ENCODE assay signal across 8 cellular contexts in genomic region chr19:10501971-10502523, GRCh38. TPM values are rescaled to one million over a fixed set of nuclear protein-coding genes. Genes with fewer than 3 reads are reported as not detected.
DNase-seq lines count a peak whose midpoint lies in the region; ATAC-seq, FAIRE-seq and TF ChIP-seq lines count a peak whose summit lies in the region.

No MANE protein-coding gene starts in this region.

- peak overlapping the region; percentile 100 for H3K9ac ChIP-seq in astrocyte (ENCODE audit: low read length)

- H3K9me2 ChIP-seq in hepatocyte (replicated peaks; ENCODE audit: insufficient read depth): no peaks in the 10 kb centered on the region

- peaks cover 29% of the 10 kb centered on the region for H4K20me1 ChIP-seq in astrocyte (ENCODE audit: insufficient read depth, low read length)
- H4K20me1 ChIP-seq in hepatocyte (ENCODE audit: insufficient read depth, poor library complexity, severe bottlenecking): no peaks in the 10 kb centered on the region

- H3K4me3 ChIP-seq in astrocyte (ENCODE audit: insufficient read depth, low read depth, low read length) (peak overlapping the region; percentile 91), hepatocyte (peak overlapping the region; percentile 97), psoas muscle (peak overlapping the region; percentile 90)

- H3K36me3 Mint-ChIP-seq in astrocyte (ENCODE audit: low read depth, unreplicated experiment): peaks cover 18% of the 10 kb centered on the region

- H3K4me1 ChIP-seq in astrocyte (ENCODE audit: insufficient read depth, low read length) (peaks cover 7% of the 10 kb centered on the region), hepatocyte (ENCODE audit: insufficient read depth) (peaks cover 10% of the 10 kb centered on the region), psoas muscle (peaks cover 38% of the 10 kb centered on the region)

- no peak for FAIRE-seq in D721Med (lab: Jason Lieb, UNC)
- no peak for FAIRE-seq in astrocyte (lab: Jason Lieb, UNC)

- H2AFZ ChIP-seq in astrocyte (ENCODE audit: low read depth, low read length) (peak overlapping the region; percentile 92), hepatocyte (peak overlapping the region; percentile 100)

- H3K9me3 ChIP-seq in astrocyte (ENCODE audit: insufficient read depth, low read depth, low read length) (no peaks in the 10 kb centered on the region), hepatocyte (ENCODE audit: low read depth) (no peaks in the 10 kb centered on the region), psoas muscle (no peaks in the 10 kb centered on the region)

- H3K4me2 ChIP-seq in astrocyte (ENCODE audit: low read length) (peak overlapping the region; percentile 95), hepatocyte (peak overlapping the region; percentile 97)

- H3K4me3 Mint-ChIP-seq in astrocyte (ENCODE audit: unreplicated experiment): peak overlapping the region; percentile 92

- no peaks in the 10 kb centered on the region for H3K9me3 Mint-ChIP-seq in astrocyte (ENCODE audit: unreplicated experiment)

- peaks cover 6% of the 10 kb centered on the region for H3K36me3 ChIP-seq in astrocyte (ENCODE audit: insufficient read depth, low read length)
- no peaks in the 10 kb centered on the region for H3K36me3 ChIP-seq in hepatocyte (replicated peaks; ENCODE audit: insufficient read depth, low read depth)
- peaks cover 3 to 30% of the 10 kb centered on the region in 2 donors for H3K36me3 ChIP-seq in psoas muscle (ENCODE audit: insufficient read depth in 1 of 2, low read depth in 1 of 2)

- TF ChIP-seq CTCF in D721Med (IDR thresholded peaks at IDR 0.05; ENCODE audit: insufficient read depth, missing control alignments) (no peak), astrocyte (IDR thresholded peaks at IDR 0.05; ENCODE audit: insufficient read depth, low read depth, low read length) (no peak), hepatocyte (IDR thresholded peaks at IDR 0.05; ENCODE audit: poor library complexity) (no peak), psoas muscle (IDR thresholded peaks at IDR 0.05) (no peak)

- H3K27me3 ChIP-seq in astrocyte (ENCODE audit: insufficient read depth, low read length) (no peaks in the 10 kb centered on the region), hepatocyte (no peaks in the 10 kb centered on the region), psoas muscle (ENCODE audit: insufficient read depth in 3 of 3, low read length in 2 of 3) (no peaks in the 10 kb centered on the region)

- H3K27ac Mint-ChIP-seq in astrocyte (ENCODE audit: unreplicated experiment): peak overlapping the region; percentile 87

- ATAC-seq in GM19455 (IDR thresholded peaks at IDR 0.05; ENCODE audit: unreplicated experiment) (peak; percentile 30), HG03565 (IDR thresholded peaks at IDR 0.05; ENCODE audit: unreplicated experiment) (peak; percentile 9), psoas muscle (peak; percentile 72 to 81 (median 75))

- DNase-seq in D721Med (ENCODE audit: insufficient read length, low spot score): peak; percentile 55
- DNase-seq in SK-N-DZ (ENCODE audit: low spot score): peak; percentile 34
- no peak for DNase-seq in astrocyte (ENCODE audit: low read depth)
- peak; percentile 70 for DNase-seq in hepatocyte (ENCODE audit: low spot score)
- peak; percentile 83 to 94 for DNase-seq in psoas muscle
- DNase-seq in Kasumi-1 (lab: John Stamatoyannopoulos, UW): no peak

- WGBS in hepatocyte (ENCODE audit: low lambda C conversion rate, missing lambda C conversion rate): 4% methylated on average over 35 of the region's 35 CpGs
- 0 to 1% (median 0%) methylated on average over 34 to 35 of the region's 35 CpGs for WGBS in psoas muscle, 3 donors

- H3K79me2 ChIP-seq in astrocyte (ENCODE audit: insufficient read depth, low read length) (peaks cover 42% of the 10 kb centered on the region), hepatocyte (peaks cover 48% of the 10 kb centered on the region)

- H3K27ac ChIP-seq in astrocyte (ENCODE audit: low read depth, low read length) (peak overlapping the region; percentile 98), hepatocyte (peak overlapping the region; percentile 99), psoas muscle (peak overlapping the region; percentile 98)

- H3K4me1 Mint-ChIP-seq in astrocyte (ENCODE audit: low read depth, unreplicated experiment): peaks cover 3% of the 10 kb centered on the region

- intact Hi-C loops in psoas muscle (cut with DNase I): loop anchor here in 1 of 2 donors (5.0 kb wide), 1 partner anchor 65 kb away; the partner anchor contains the start of genes CDKN2D and KRI1

- H3K27me3 Mint-ChIP-seq in astrocyte (ENCODE audit: low read depth, unreplicated experiment): no peaks in the 10 kb centered on the region

RNA-seq across cellular contexts. Expression of gene KEAP1, which starts 1.1 kb away (rescaled TPM):
- 65.3 and 70.2 TPM in 2 replicates for polyA plus RNA-seq in SK-N-DZ (2014; cell fraction: cytosol; rRNA removed)
- 36.0 and 39.7 TPM in 2 replicates for polyA plus RNA-seq in SK-N-DZ (2014; cell fraction: nucleus; rRNA removed)
- total RNA-seq in astrocyte (43.6 and 49.4 TPM in 2 replicates), hepatocyte (47.2 and 48.2 TPM in 2 replicates), psoas muscle (100 to 1,000 TPM; 109 to 208 (median 169) TPM)
- polyA plus RNA-seq in hepatocyte (44.7 and 66.8 TPM in 2 replicates), psoas muscle (100 to 1,000 TPM; 154 to 242 (median 205) TPM)

RNA-seq across cellular contexts. Expression of gene S1PR5, which starts 15.2 kb away (rescaled TPM):
- not detected in 2 replicates for polyA plus RNA-seq in SK-N-DZ (2014; cell fraction: cytosol; rRNA removed)
- polyA plus RNA-seq in SK-N-DZ (2014; cell fraction: nucleus; rRNA removed): not detected in 2 replicates
- total RNA-seq in astrocyte (1.00 and 1.1 TPM in 2 replicates), hepatocyte (0.17 and 0.56 TPM in 2 replicates), psoas muscle (under 1 TPM; 0.15 to 0.30 (median 0.17) TPM)
- polyA plus RNA-seq in hepatocyte (0.38 and 0.75 TPM in 2 replicates), psoas muscle (under 1 TPM; 0.07 to 0.12 (median 0.08) TPM)

RNA-seq across cellular contexts. Expression of gene ATG4D, which starts 41.7 kb away (rescaled TPM):
- polyA plus RNA-seq in SK-N-DZ (2014; cell fraction: cytosol; rRNA removed): 38.7 and 51.2 TPM in 2 replicates
- 31.9 and 55.9 TPM in 2 replicates for polyA plus RNA-seq in SK-N-DZ (2014; cell fraction: nucleus; rRNA removed)
- total RNA-seq in astrocyte (23.5 and 24.8 TPM in 2 replicates), hepatocyte (13.1 and 24.1 TPM in 2 replicates), psoas muscle (10 to 100 TPM; 42.5 to 71.8 (median 60.8) TPM)
- polyA plus RNA-seq in hepatocyte (34.5 and 40.0 TPM in 2 replicates), psoas muscle (10 to 100 TPM; 49.3 to 95.7 (median 72.8) TPM)

Comparison
In these comparisons a context has a peak if more than half of its experiments do, and no peak if none do; other contexts are left out.
1. DNase-seq: peak in D721Med (single experiment), SK-N-DZ (single experiment), hepatocyte (single experiment) and psoas muscle (2 of 2); none in astrocyte (single experiment) and Kasumi-1 (0 of 2).
2. ATAC-seq: peak in every context shown above with its lines; median percentile 75 in psoas muscle; 30 in GM19455; 9 in HG03565.
3. Peak in every context shown above with its lines, with median percentiles within 50 percentile points of each other: H3K27ac ChIP-seq and H3K4me3 ChIP-seq.